1 cellular context compared by ENCODE assay signal in the genomic region with DNA sequence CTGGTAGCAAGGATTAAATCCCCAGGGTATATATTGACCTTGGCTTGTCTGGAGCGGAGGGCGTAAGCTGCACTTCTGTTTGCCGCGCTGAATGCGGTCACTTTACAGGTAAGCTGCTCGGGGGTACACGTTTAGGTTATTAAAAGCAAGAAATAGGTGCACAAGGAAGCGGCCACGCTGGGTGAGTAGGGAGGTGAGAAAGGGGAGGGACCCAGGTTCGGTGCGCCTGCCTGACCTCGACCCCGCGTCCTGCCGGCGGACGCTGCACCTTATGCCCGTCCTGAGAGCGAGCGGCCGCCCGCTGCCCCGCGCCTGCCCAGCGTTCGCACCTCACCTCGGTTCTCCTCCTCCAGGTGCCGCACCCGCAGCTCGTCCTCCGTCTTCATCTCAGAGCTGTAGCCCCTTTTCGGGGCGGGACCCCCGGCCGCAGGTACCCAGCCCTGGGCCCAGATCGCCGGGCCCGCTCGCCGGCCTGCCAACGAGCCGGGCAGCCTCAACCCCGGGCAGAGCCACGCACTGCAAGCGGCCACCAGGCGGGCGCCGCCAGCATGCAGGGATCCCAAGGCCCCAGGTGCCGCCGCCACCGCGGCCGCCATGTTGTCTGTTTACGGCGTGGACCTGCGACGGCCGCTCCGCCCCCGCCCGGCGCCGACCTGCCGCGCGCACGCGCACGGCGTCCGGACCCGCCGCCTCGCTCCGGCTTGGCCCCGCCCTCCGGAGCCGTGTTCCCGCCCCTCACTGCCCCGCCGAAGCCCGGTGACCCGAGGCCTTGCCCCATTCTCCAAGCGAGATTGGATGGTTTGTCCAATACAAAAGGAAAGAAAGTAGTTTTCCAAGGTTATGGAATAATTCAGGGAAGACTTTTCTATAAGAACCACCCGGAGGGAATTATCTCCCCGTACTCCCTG.
A peak's percentile ranks its signal among the peaks of the same experiment; 100 is the strongest.
TF ChIP-seq lines count a peak whose summit lies in the region.

A gene with protein sequence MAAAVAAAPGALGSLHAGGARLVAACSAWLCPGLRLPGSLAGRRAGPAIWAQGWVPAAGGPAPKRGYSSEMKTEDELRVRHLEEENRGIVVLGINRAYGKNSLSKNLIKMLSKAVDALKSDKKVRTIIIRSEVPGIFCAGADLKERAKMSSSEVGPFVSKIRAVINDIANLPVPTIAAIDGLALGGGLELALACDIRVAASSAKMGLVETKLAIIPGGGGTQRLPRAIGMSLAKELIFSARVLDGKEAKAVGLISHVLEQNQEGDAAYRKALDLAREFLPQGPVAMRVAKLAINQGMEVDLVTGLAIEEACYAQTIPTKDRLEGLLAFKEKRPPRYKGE (minus strand): TSS at position 625 of the 908 bp plus-strand sequence. CDS start 29 bp downstream, at position 596.

TF ChIP-seq in HepG2, 621 proteins besides CTCF, POLR2A, EP300 and RAD21 (continued from another document and continues in another):
- TF ChIP-seq, protein P1, sequence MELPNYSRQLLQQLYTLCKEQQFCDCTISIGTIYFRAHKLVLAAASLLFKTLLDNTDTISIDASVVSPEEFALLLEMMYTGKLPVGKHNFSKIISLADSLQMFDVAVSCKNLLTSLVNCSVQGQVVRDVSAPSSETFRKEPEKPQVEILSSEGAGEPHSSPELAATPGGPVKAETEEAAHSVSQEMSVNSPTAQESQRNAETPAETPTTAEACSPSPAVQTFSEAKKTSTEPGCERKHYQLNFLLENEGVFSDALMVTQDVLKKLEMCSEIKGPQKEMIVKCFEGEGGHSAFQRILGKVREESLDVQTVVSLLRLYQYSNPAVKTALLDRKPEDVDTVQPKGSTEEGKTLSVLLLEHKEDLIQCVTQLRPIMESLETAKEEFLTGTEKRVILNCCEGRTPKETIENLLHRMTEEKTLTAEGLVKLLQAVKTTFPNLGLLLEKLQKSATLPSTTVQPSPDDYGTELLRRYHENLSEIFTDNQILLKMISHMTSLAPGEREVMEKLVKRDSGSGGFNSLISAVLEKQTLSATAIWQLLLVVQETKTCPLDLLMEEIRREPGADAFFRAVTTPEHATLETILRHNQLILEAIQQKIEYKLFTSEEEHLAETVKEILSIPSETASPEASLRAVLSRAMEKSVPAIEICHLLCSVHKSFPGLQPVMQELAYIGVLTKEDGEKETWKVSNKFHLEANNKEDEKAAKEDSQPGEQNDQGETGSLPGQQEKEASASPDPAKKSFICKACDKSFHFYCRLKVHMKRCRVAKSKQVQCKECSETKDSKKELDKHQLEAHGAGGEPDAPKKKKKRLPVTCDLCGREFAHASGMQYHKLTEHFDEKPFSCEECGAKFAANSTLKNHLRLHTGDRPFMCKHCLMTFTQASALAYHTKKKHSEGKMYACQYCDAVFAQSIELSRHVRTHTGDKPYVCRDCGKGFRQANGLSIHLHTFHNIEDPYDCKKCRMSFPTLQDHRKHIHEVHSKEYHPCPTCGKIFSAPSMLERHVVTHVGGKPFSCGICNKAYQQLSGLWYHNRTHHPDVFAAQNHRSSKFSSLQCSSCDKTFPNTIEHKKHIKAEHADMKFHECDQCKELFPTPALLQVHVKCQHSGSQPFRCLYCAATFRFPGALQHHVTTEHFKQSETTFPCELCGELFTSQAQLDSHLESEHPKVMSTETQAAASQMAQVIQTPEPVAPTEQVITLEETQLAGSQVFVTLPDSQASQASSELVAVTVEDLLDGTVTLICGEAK (IDR thresholded peaks at IDR 0.05), result no peak
- TF ChIP-seq, protein P1 (CRISPR knock-in tag; IDR thresholded peaks at IDR 0.05), result no peak
- TF ChIP-seq, protein P2, sequence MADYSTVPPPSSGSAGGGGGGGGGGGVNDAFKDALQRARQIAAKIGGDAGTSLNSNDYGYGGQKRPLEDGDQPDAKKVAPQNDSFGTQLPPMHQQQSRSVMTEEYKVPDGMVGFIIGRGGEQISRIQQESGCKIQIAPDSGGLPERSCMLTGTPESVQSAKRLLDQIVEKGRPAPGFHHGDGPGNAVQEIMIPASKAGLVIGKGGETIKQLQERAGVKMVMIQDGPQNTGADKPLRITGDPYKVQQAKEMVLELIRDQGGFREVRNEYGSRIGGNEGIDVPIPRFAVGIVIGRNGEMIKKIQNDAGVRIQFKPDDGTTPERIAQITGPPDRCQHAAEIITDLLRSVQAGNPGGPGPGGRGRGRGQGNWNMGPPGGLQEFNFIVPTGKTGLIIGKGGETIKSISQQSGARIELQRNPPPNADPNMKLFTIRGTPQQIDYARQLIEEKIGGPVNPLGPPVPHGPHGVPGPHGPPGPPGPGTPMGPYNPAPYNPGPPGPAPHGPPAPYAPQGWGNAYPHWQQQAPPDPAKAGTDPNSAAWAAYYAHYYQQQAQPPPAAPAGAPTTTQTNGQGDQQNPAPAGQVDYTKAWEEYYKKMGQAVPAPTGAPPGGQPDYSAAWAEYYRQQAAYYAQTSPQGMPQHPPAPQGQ (CRISPR knock-in tag; IDR thresholded peaks at IDR 0.05; ENCODE audit: borderline replicate concordance), result no peak
- no peak for TF ChIP-seq NCOA5 (CRISPR knock-in tag; IDR thresholded peaks at IDR 0.05)
- TF ChIP-seq MAF1 (CRISPR knock-in tag; IDR thresholded peaks at IDR 0.05; ENCODE audit: borderline replicate concordance), result no peak
- TF ChIP-seq, protein P3, sequence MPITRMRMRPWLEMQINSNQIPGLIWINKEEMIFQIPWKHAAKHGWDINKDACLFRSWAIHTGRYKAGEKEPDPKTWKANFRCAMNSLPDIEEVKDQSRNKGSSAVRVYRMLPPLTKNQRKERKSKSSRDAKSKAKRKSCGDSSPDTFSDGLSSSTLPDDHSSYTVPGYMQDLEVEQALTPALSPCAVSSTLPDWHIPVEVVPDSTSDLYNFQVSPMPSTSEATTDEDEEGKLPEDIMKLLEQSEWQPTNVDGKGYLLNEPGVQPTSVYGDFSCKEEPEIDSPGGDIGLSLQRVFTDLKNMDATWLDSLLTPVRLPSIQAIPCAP (CRISPR knock-in tag; IDR thresholded peaks at IDR 0.05; ENCODE audit: low read depth), result no peak
- peak; percentile 86 for TF ChIP-seq ZFY (CRISPR knock-in tag; IDR thresholded peaks at IDR 0.05)
- TF ChIP-seq, protein P4, sequence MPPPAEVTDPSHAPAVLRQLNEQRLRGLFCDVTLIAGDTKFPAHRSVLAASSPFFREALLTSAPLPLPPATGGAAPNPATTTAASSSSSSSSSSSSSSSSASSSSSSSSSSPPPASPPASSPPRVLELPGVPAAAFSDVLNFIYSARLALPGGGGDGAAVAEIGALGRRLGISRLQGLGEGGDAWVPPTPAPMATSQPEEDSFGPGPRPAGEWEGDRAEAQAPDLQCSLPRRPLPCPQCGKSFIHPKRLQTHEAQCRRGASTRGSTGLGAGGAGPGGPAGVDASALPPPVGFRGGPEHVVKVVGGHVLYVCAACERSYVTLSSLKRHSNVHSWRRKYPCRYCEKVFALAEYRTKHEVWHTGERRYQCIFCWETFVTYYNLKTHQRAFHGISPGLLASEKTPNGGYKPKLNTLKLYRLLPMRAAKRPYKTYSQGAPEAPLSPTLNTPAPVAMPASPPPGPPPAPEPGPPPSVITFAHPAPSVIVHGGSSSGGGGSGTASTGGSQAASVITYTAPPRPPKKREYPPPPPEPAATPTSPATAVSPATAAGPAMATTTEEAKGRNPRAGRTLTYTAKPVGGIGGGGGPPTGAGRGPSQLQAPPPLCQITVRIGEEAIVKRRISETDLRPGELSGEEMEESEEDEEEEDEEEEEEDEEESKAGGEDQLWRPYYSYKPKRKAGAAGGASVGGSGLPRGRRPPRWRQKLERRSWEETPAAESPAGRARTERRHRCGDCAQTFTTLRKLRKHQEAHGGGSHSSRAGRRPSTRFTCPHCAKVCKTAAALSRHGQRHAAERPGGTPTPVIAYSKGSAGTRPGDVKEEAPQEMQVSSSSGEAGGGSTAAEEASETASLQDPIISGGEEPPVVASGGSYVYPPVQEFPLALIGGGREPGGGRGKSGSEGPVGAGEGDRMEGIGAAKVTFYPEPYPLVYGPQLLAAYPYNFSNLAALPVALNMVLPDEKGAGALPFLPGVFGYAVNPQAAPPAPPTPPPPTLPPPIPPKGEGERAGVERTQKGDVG (CRISPR knock-in tag; IDR thresholded peaks at IDR 0.05; ENCODE audit: borderline replicate concordance), result no peak
- TF ChIP-seq POLR2AphosphoS2 (IDR thresholded peaks at IDR 0.05; ENCODE audit: low read depth, low read length), result no peak
- peak; percentile 65; the same call in 1 of the 2 replicates for TF ChIP-seq KMT2A (CRISPR knock-in tag; IDR thresholded peaks at IDR 0.05)
- TF ChIP-seq ZNF768 (CRISPR knock-in tag; IDR thresholded peaks at IDR 0.05), result no peak; the same call in 1 of the 2 replicates
- no peak for TF ChIP-seq ZNF274 (CRISPR knock-in tag; IDR thresholded peaks at IDR 0.05)
- peak; percentile 54; the same call in 1 of the 2 replicates for TF ChIP-seq NR2C2 (CRISPR knock-in tag; IDR thresholded peaks at IDR 0.05; ENCODE audit: borderline replicate concordance)
- TF ChIP-seq, protein P5, sequence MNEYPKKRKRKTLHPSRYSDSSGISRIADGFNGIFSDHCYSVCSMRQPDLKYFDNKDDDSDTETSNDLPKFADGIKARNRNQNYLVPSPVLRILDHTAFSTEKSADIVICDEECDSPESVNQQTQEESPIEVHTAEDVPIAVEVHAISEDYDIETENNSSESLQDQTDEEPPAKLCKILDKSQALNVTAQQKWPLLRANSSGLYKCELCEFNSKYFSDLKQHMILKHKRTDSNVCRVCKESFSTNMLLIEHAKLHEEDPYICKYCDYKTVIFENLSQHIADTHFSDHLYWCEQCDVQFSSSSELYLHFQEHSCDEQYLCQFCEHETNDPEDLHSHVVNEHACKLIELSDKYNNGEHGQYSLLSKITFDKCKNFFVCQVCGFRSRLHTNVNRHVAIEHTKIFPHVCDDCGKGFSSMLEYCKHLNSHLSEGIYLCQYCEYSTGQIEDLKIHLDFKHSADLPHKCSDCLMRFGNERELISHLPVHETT (CRISPR knock-in tag; conservative IDR thresholded peaks at IDR 0.05), result no peak
- no peak for TF ChIP-seq ZNF550 (CRISPR knock-in tag; IDR thresholded peaks at IDR 0.05; ENCODE audit: borderline replicate concordance)
- TF ChIP-seq, protein P6, sequence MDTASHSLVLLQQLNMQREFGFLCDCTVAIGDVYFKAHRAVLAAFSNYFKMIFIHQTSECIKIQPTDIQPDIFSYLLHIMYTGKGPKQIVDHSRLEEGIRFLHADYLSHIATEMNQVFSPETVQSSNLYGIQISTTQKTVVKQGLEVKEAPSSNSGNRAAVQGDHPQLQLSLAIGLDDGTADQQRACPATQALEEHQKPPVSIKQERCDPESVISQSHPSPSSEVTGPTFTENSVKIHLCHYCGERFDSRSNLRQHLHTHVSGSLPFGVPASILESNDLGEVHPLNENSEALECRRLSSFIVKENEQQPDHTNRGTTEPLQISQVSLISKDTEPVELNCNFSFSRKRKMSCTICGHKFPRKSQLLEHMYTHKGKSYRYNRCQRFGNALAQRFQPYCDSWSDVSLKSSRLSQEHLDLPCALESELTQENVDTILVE (CRISPR knock-in tag; IDR thresholded peaks at IDR 0.05), result 0 out of 2 replicates have a peak, but pooled peaks have one; percentile 28
- TF ChIP-seq ATF7-NPFF (CRISPR knock-in tag; IDR thresholded peaks at IDR 0.05; ENCODE audit: low read depth), result peak; percentile 71; the same call in 1 of the 2 replicates
- TF ChIP-seq ZNF326 (CRISPR knock-in tag; IDR thresholded peaks at IDR 0.05; ENCODE audit: borderline replicate concordance), result no peak
- TF ChIP-seq WIZ (CRISPR knock-in tag; IDR thresholded peaks at IDR 0.05), result no peak
- TF ChIP-seq, protein P7, sequence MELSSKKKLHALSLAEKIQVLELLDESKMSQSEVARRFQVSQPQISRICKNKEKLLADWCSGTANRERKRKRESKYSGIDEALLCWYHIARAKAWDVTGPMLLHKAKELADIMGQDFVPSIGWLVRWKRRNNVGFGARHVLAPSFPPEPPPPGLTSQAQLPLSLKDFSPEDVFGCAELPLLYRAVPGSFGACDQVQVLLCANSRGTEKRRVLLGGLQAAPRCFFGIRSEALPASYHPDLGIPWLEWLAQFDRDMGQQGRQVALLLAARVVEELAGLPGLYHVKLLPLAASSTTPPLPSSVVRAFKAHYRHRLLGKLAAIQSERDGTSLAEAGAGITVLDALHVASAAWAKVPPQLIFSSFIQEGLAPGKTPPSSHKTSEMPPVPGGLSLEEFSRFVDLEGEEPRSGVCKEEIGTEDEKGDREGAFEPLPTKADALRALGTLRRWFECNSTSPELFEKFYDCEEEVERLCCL (CRISPR knock-in tag; IDR thresholded peaks at IDR 0.05; ENCODE audit: borderline replicate concordance), result no peak
- TF ChIP-seq ZNF468 (CRISPR knock-in tag; IDR thresholded peaks at IDR 0.05), result no peak
- TF ChIP-seq ZNF660 (CRISPR knock-in tag; IDR thresholded peaks at IDR 0.05; ENCODE audit: borderline replicate concordance, low read depth), result no peak
- no peak for TF ChIP-seq ZBTB21 (CRISPR knock-in tag; IDR thresholded peaks at IDR 0.05)
- TF ChIP-seq SPEN (CRISPR knock-in tag; IDR thresholded peaks at IDR 0.05; ENCODE audit: low read depth), result peak; percentile 58; the same call in 1 of the 2 replicates
- no peak for TF ChIP-seq PCBP2 (optimal IDR thresholded peaks at IDR 0.05; ENCODE audit: low read depth, low read length, poor library complexity, severe bottlenecking)
- TF ChIP-seq ZNF75D (CRISPR knock-in tag; IDR thresholded peaks at IDR 0.05; ENCODE audit: borderline replicate concordance), result no peak
- TF ChIP-seq ZNF296 (CRISPR knock-in tag; conservative IDR thresholded peaks at IDR 0.05), result no peak
- no peak for TF ChIP-seq ZNF382 (CRISPR knock-in tag; IDR thresholded peaks at IDR 0.05; ENCODE audit: borderline replicate concordance)
- TF ChIP-seq ZNF337 (CRISPR knock-in tag; IDR thresholded peaks at IDR 0.05; ENCODE audit: borderline replicate concordance, low read depth), result no peak
- peak; percentile 81 for TF ChIP-seq ZKSCAN5 (CRISPR knock-in tag; IDR thresholded peaks at IDR 0.05)
- peak; percentile 91 for TF ChIP-seq NFKB2 (CRISPR knock-in tag; IDR thresholded peaks at IDR 0.05; ENCODE audit: borderline replicate concordance)
- TF ChIP-seq ZFP90 (CRISPR knock-in tag; IDR thresholded peaks at IDR 0.05; ENCODE audit: borderline replicate concordance), result peak; percentile 1; the same call in 1 of the 2 replicates
- no peak for TF ChIP-seq FIP1L1 (IDR thresholded peaks at IDR 0.05; ENCODE audit: borderline replicate concordance, insufficient read depth, low read depth, low read length)
- no peak for TF ChIP-seq NFKBIZ (CRISPR knock-in tag; IDR thresholded peaks at IDR 0.05)
- no peak for TF ChIP-seq CC2D1A (CRISPR knock-in tag; IDR thresholded peaks at IDR 0.05)
